ENCODE assay signal across 26 cellular contexts in genomic region chr7:2684501-2684900, GRCh38. TPM values are rescaled to one million over a fixed set of nuclear protein-coding genes. Genes with fewer than 3 reads are reported as not detected.
"Had no signal": no experiment of that assay in that cellular context is flagged by ENCODE, and none has a peak within 500 bp of the region (broad histone marks: within the 10 kb centered on the region; RNA-seq: fewer than 3 reads in every experiment).

No MANE protein-coding gene starts in this region.

- DNase-seq: naive thymus-derived CD4-positive, alpha-beta T cell; natural killer cell; nucleus accumbens; ovary; psoas muscle; right lobe of liver; stimulated activated CD4-positive, alpha-beta T cell treated with anti-CD3 and anti-CD28 coated beads, Interleukin-15, amount 100 ng/mL, for 24 hours; stimulated activated CD4-positive, alpha-beta T cell treated with anti-CD3 and anti-CD28 coated beads, Interleukin-2, amount 100 ng/mL, for 24 hours; stimulated activated CD4-positive, alpha-beta T cell treated with anti-CD3 and anti-CD28 coated beads, Interleukin-2, amount 100 ng/mL, for 48 hours; stimulated activated CD4-positive, alpha-beta T cell treated with anti-CD3 and anti-CD28 coated beads, Interleukin-4, amount 100 ng/mL, for 24 hours; stimulated activated naive B cell treated with anti-CD40 and anti-IgM and Interleukin-4, amounts not matched to agents 10 μg/mL and 1 μg/mL and 100 μg/mL, for 72 hours; stimulated activated naive CD8-positive, alpha-beta T cell treated with anti-CD3 and anti-CD28 coated beads, Interleukin-15, amount 100 ng/mL, for 72 hours; stimulated activated naive CD8-positive, alpha-beta T cell treated with anti-CD3 and anti-CD28 coated beads, Interleukin-15, Interleukin-2, amounts not matched to agents 100 U/mL and 50 U/mL, for 24 hours; substantia nigra; testis; tibial artery; transverse colon; upper lobe of right lung had no signal

- H2AFZ ChIP-seq: neural progenitor cell, parathyroid adenoma had no signal

- H3K27ac ChIP-seq: neural progenitor cell, neutrophil, ovary, parathyroid adenoma, psoas muscle, right lobe of liver, skin epidermis, suprapubic skin, testis, tibial artery, transverse colon, upper lobe of right lung, vagina had no signal

- H3K27me3 ChIP-seq: ovary, testis, vagina had no signal

- H3K36me3 ChIP-seq: neural progenitor cell, neutrophil, ovary, right lobe of liver, suprapubic skin, tibial artery, transverse colon, upper lobe of right lung, vagina had no signal

- H3K4me2 ChIP-seq: neural progenitor cell, smooth muscle cell had no signal

- H3K4me1 ChIP-seq: parathyroid adenoma, right lobe of liver had no signal

- H3K9me3 ChIP-seq: neutrophil, ovary, psoas muscle, right lobe of liver, suprapubic skin, testis, tibial artery, transverse colon, upper lobe of right lung, vagina had no signal

- H3K79me2 ChIP-seq: parathyroid adenoma had no signal

- H3K9ac ChIP-seq: neural progenitor cell, parathyroid adenoma had no signal

- H3K4me3 ChIP-seq: neural progenitor cell, ovary, psoas muscle, right lobe of liver, skin epidermis, smooth muscle cell, suprapubic skin, testis, tibial artery, transverse colon, upper lobe of right lung, vagina had no signal

RNA-seq across cellular contexts. Expression of gene AMZ1, which starts 3.5 kb away (rescaled TPM):
- total RNA-seq: psoas muscle had no signal
- polyA plus RNA-seq: neural cell had no signal
